ENCODE assay signal across 1 cellular context in the genomic region with DNA sequence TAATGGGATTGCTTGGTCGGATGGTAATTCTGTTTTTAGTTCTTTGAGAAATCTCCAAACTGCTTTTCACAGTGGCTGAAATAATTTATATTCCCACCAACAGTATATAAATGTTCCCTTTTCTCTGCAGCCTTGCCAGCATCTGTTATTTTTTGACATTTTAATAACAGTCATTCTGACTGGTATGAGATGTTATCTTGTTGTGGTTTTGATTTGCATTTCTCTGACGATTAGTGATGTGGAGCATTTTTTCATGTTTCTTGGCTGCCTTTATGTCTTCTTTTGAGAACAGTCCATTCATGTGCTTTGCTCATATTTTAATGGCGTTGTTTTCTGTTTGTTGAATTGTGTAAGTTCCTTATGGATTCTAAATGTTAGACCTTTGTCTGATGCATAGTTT.
TF ChIP-seq lines count a peak whose summit lies in the region.

No MANE protein-coding gene starts in this region.

TF ChIP-seq in GM12878, 131 proteins besides CTCF, POLR2A, EP300 and RAD21 (continued from another document):
- TF ChIP-seq, protein P1, sequence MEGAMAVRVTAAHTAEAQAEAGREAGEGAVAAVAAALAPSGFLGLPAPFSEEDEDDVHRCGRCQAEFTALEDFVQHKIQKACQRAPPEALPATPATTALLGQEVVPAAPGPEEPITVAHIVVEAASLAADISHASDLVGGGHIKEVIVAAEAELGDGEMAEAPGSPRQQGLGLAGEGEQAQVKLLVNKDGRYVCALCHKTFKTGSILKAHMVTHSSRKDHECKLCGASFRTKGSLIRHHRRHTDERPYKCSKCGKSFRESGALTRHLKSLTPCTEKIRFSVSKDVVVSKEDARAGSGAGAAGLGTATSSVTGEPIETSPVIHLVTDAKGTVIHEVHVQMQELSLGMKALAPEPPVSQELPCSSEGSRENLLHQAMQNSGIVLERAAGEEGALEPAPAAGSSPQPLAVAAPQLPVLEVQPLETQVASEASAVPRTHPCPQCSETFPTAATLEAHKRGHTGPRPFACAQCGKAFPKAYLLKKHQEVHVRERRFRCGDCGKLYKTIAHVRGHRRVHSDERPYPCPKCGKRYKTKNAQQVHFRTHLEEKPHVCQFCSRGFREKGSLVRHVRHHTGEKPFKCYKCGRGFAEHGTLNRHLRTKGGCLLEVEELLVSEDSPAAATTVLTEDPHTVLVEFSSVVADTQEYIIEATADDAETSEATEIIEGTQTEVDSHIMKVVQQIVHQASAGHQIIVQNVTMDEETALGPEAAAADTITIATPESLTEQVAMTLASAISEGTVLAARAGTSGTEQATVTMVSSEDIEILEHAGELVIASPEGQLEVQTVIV (IDR thresholded peaks at IDR 0.05; ENCODE audit: borderline replicate concordance, partially characterized antibody) = no peak
- no peak for TF ChIP-seq ZNF384 (IDR thresholded peaks at IDR 0.05; ENCODE audit: borderline replicate concordance, low read depth, low read length)
- no peak for TF ChIP-seq CHD2 (IDR thresholded peaks at IDR 0.05; ENCODE audit: borderline replicate concordance, low read depth, low read length)
- no peak for TF ChIP-seq ZNF274 (IDR thresholded peaks at IDR 0.05; ENCODE audit: insufficient read depth, insufficient read length)
- TF ChIP-seq ZBTB11 (CRISPR knock-in tag; IDR thresholded peaks at IDR 0.05) = no peak
